Comparison of ENCODE assay signal across 1 cellular context in the genomic region with DNA sequence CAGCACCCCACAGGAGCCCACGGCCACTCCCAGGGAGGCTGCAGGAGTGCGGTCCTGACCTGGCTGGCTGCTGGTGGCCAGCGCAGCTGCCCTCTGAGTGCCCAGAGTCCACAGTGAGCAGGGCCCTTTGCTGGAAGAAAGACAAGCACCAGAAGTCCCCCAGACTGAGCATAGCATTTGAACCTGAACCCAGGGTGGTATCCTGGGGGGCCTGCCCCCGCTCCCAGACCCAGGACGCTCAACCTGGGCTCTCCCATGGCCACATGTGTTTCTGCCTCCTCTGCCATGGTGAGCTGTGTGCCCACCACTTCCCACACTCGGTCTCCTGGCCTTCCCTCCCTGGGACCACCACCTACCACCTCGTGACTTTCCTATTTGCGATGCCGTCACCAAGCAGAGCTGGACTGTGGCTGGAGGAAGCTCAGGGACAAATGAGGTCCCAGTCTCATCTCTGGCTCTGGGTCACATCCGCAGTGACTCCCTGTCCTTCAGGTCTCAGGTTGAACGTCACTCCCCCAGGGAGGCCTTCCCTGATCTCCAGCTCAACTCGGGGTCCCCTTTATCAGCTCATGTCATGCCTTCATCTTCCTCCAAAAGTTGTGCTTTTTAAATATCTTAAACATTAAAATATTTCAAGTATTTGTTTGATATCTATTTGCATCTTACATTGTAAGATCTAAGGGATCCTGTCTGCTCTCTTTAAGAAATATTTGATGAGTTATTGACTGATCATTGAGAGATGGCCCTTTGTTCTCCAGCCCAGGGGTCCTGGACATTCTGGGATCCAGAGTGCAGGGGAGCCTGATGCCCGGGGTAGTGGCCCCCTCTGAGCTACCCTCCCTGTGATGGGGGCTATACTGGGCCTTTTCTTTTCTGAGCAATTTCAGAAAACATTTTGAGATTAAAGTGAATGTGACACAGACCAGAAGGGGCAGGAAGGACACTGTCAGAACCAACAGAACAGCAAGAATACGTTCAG.
TF ChIP-seq lines count a peak whose summit lies in the region.

No MANE protein-coding gene starts in this region.

TF ChIP-seq in IMR-90, 13 proteins besides CTCF, POLR2A, EP300 and RAD21:
- TF ChIP-seq, protein P1, sequence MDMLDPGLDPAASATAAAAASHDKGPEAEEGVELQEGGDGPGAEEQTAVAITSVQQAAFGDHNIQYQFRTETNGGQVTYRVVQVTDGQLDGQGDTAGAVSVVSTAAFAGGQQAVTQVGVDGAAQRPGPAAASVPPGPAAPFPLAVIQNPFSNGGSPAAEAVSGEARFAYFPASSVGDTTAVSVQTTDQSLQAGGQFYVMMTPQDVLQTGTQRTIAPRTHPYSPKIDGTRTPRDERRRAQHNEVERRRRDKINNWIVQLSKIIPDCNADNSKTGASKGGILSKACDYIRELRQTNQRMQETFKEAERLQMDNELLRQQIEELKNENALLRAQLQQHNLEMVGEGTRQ (IDR thresholded peaks at IDR 0.05; ENCODE audit: low read depth, low read length), result no peak
- TF ChIP-seq MAFK (IDR thresholded peaks at IDR 0.05; ENCODE audit: low read depth, low read length) (no peak), RFX5 (IDR thresholded peaks at IDR 0.05; ENCODE audit: low read depth, low read length) (no peak), NFE2L2 (IDR thresholded peaks at IDR 0.05; ENCODE audit: low read depth, low read length) (no peak), MXI1 (IDR thresholded peaks at IDR 0.05; ENCODE audit: borderline replicate concordance, low read depth, low read length) (no peak), BHLHE40 (IDR thresholded peaks at IDR 0.05; ENCODE audit: low read depth, low read length) (no peak), ELK1 (IDR thresholded peaks at IDR 0.05; ENCODE audit: borderline replicate concordance, low read depth, low read length) (no peak), CEBPB (IDR thresholded peaks at IDR 0.05; ENCODE audit: low read depth, low read length) (no peak), MAZ (IDR thresholded peaks at IDR 0.05; ENCODE audit: borderline replicate concordance, low read depth, low read length) (no peak), FOS (IDR thresholded peaks at IDR 0.05; ENCODE audit: low read depth, low read length) (no peak), RCOR1 (IDR thresholded peaks at IDR 0.05; ENCODE audit: insufficient replicate concordance, low read length) (no peak), SMC3 (IDR thresholded peaks at IDR 0.05; ENCODE audit: low read depth, low read length) (no peak), CHD1 (IDR thresholded peaks at IDR 0.05; ENCODE audit: low read depth, low read length) (no peak)
